10 cellular contexts compared by ENCODE assay signal in genomic region chr2:190216829-190217228, GRCh38.
A peak's percentile ranks its signal among the peaks of the same experiment; 100 is the strongest.
DNase-seq lines count a peak whose midpoint lies in the region; ATAC-seq and TF ChIP-seq lines count a peak whose summit lies in the region.
"Had no signal": no experiment of that assay in that cellular context is flagged by ENCODE, and none has a peak within 500 bp of the region (broad histone marks: within the 10 kb centered on the region; RNA-seq: fewer than 3 reads in every experiment).

No MANE protein-coding gene starts in this region.

- H3K27me3 ChIP-seq in right atrium auricular region = no peaks in the 10 kb centered on the region
- H3K27me3 ChIP-seq: BLaER1 treated with 17β-estradiol and CSF1 and Interleukin-3, amounts not matched to agents 10 nM and 100 nM had no signal

- H3K36me3 Mint-ChIP-seq in glutamatergic neuron (ENCODE audit: unreplicated experiment) = no peaks in the 10 kb centered on the region
- peaks cover 5% of the 10 kb centered on the region for H3K36me3 Mint-ChIP-seq in T-helper 2 cell treated with Interferon-gamma antibody and Interleukin-4, amounts not matched to agents 5 μg/mL and 100 μg/mL, for 36 hours (ENCODE audit: low read depth)

- no peaks in the 10 kb centered on the region for H3K9me3 ChIP-seq in right atrium auricular region
- H3K9me3 ChIP-seq: BLaER1 treated with 17β-estradiol and CSF1 and Interleukin-3, amounts not matched to agents 10 nM and 100 nM had no signal

- ATAC-seq in Right ventricle myocardium superior (ENCODE audit: poor library complexity) = no peak
- ATAC-seq in HG03280 (IDR thresholded peaks at IDR 0.05; ENCODE audit: unreplicated experiment) = no peak

- no peaks in the 10 kb centered on the region for H3K27me3 Mint-ChIP-seq in glutamatergic neuron (ENCODE audit: unreplicated experiment)
- H3K27me3 Mint-ChIP-seq in T-helper 2 cell treated with Interferon-gamma antibody and Interleukin-4, amounts not matched to agents 5 μg/mL and 100 μg/mL, for 36 hours (ENCODE audit: low read depth) = no peaks in the 10 kb centered on the region
- H3K27me3 Mint-ChIP-seq: brain had no signal

- no peak overlapping the region for H3K4me3 Mint-ChIP-seq in glutamatergic neuron (ENCODE audit: unreplicated experiment)
- no peak overlapping the region for H3K4me3 Mint-ChIP-seq in T-helper 2 cell treated with Interferon-gamma antibody and Interleukin-4, amounts not matched to agents 5 μg/mL and 100 μg/mL, for 36 hours
- H3K4me3 Mint-ChIP-seq: brain had no signal

- peaks cover 18% of the 10 kb centered on the region for H3K4me1 Mint-ChIP-seq in glutamatergic neuron (ENCODE audit: low read depth, unreplicated experiment)
- H3K4me1 Mint-ChIP-seq in T-helper 2 cell treated with Interferon-gamma antibody and Interleukin-4, amounts not matched to agents 5 μg/mL and 100 μg/mL, for 36 hours (ENCODE audit: low read depth) = peaks cover 5% of the 10 kb centered on the region

- no peaks in the 10 kb centered on the region for H3K9me3 Mint-ChIP-seq in glutamatergic neuron (ENCODE audit: unreplicated experiment)
- no peaks in the 10 kb centered on the region for H3K9me3 Mint-ChIP-seq in T-helper 2 cell treated with Interferon-gamma antibody and Interleukin-4, amounts not matched to agents 5 μg/mL and 100 μg/mL, for 36 hours

- no peak overlapping the region for H3K27ac Mint-ChIP-seq in glutamatergic neuron (ENCODE audit: unreplicated experiment)
- no peak overlapping the region for H3K27ac Mint-ChIP-seq in T-helper 2 cell treated with Interferon-gamma antibody and Interleukin-4, amounts not matched to agents 5 μg/mL and 100 μg/mL, for 36 hours

- intact Hi-C loops in Right ventricle myocardium superior (cut with DNase I) = no loop called here

- no peak overlapping the region for H3K4me3 ChIP-seq in right atrium auricular region
- H3K4me3 ChIP-seq: BLaER1 treated with 17β-estradiol and CSF1 and Interleukin-3, amounts not matched to agents 10 nM and 100 nM had no signal

- H3K36me3 ChIP-seq in right atrium auricular region = no peaks in the 10 kb centered on the region

- H3K27ac ChIP-seq in right atrium auricular region = no peak overlapping the region
- H3K27ac ChIP-seq: BLaER1 treated with 17β-estradiol and CSF1 and Interleukin-3, amounts not matched to agents 10 nM and 100 nM had no signal

- DNase-seq in Right ventricle myocardium superior (peak; percentile 55), right atrium auricular region (ENCODE audit: low spot score) (no peak), NCI-H510A (lab: John Stamatoyannopoulos, UW) (peak; percentile 91), glutamatergic neuron (peak; percentile 21), cerebellar nuclear complex (lab: John Stamatoyannopoulos, UW) (no peak), globus pallidus (ENCODE audit: low spot score) (no peak)
- no peak for DNase-seq in T-helper 2 cell treated with Interferon-gamma antibody and Interleukin-4, amounts not matched to agents 5 μg/mL and 100 μg/mL, for 36 hours (ENCODE audit: low spot score)

- TF ChIP-seq CTCF in right atrium auricular region (IDR thresholded peaks at IDR 0.05) (no peak), glutamatergic neuron (IDR thresholded peaks at IDR 0.05; ENCODE audit: partially characterized antibody, unreplicated experiment) (no peak)

- peaks cover 0 to 31% of the 10 kb centered on the region in 2 donors for H3K4me1 ChIP-seq in right atrium auricular region

Comparison
In these comparisons a context has a peak if more than half of its experiments do, and no peak if none do; other contexts are left out.
1. DNase-seq: peak in Right ventricle myocardium superior (single experiment), NCI-H510A (single experiment) and glutamatergic neuron (single experiment); none in right atrium auricular region (single experiment), cerebellar nuclear complex (0 of 2), globus pallidus (single experiment) and T-helper 2 cell treated with Interferon-gamma antibody and Interleukin-4, amounts not matched to agents 5 μg/mL and 100 μg/mL, for 36 hours (single experiment).